27 cellular contexts compared by ENCODE assay signal in the genomic region with DNA sequence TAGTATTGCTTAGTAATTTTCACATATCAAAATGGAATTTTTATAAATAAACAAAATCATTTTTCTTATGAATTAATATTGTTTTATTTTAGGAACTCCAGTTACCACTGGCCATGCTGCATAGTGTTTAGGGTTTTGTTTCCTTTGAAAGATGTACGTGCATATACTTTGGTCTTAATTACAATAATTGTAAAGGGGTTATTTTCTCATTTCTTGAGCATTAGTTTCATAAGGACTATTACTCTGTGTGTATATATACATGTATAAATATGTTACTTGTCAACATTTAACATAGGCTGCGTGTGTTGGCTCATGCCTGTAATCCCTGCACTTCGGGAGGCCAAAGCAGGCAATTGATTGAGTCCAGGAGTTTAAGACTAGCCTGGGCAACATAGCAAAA.
"Had no signal": no experiment of that assay in that cellular context is flagged by ENCODE, and none has a peak within 500 bp of the region (broad histone marks: within the 10 kb centered on the region; RNA-seq: fewer than 3 reads in every experiment).

No MANE protein-coding gene starts in this region.

- H3K27ac ChIP-seq: suprapubic skin, testis, thoracic aorta, thyroid gland, tibial artery, tibial nerve, upper lobe of left lung, upper lobe of right lung, uterus, vagina had no signal

- H3K27me3 ChIP-seq: stomach, suprapubic skin, testis, thyroid gland, tibial artery, tibial nerve, transverse colon, upper lobe of left lung, upper lobe of right lung, uterus, vagina had no signal

- H3K4me3 ChIP-seq: stomach, suprapubic skin, testis, thoracic aorta, thyroid gland, tibial artery, tibial nerve, upper lobe of left lung, upper lobe of right lung, uterus, vagina had no signal

- H3K4me1 ChIP-seq: suprapubic skin, transverse colon, upper lobe of right lung, uterus, vagina had no signal

- H3K36me3 ChIP-seq: uterus had no signal

- FAIRE-seq: urothelium cell line had no signal

- ATAC-seq: stimulated activated effector memory CD8-positive, alpha-beta T cell treated with anti-CD3 and anti-CD28 coated beads, Interleukin-12 subunit alpha, Interleukin-12 subunit beta, amount 100 ng/mL, for 72 hours; stimulated activated memory B cell treated with anti-CD40 and anti-IgM and Interleukin-4, amounts not matched to agents 10 μg/mL and 1 μg/mL and 100 μg/mL, for 72 hours; stimulated activated naive B cell treated with anti-CD40 and anti-IgM and Interleukin-4, amounts not matched to agents 10 μg/mL and 1 μg/mL and 100 μg/mL, for 72 hours; stimulated activated naive CD8-positive, alpha-beta T cell treated with anti-CD3 and anti-CD28 coated beads, Interleukin-15, amount 100 ng/mL, for 72 hours; stimulated activated naive CD8-positive, alpha-beta T cell treated with anti-CD3 and anti-CD28 coated beads, Interleukin-15, Interleukin-2, amounts not matched to agents 100 U/mL and 50 U/mL, for 24 hours; upper lobe of right lung had no signal

- H3K9me3 ChIP-seq: stomach, suprapubic skin, testis, thoracic aorta, thyroid gland, transverse colon, upper lobe of left lung, upper lobe of right lung, uterus, vagina had no signal

- DNase-seq: stimulated activated CD4-positive, alpha-beta T cell treated with anti-CD3 and anti-CD28 coated beads, Interleukin-2, amount 100 ng/mL, for 48 hours; stimulated activated CD4-positive, alpha-beta T cell treated with anti-CD3 and anti-CD28 coated beads, Interleukin-4, amount 100 ng/mL, for 1 hour; stimulated activated CD4-positive, alpha-beta T cell treated with anti-CD3 and anti-CD28 coated beads, Interleukin-4, amount 100 ng/mL, for 24 hours; stimulated activated CD4-positive, alpha-beta T cell treated with anti-CD3 and anti-CD28 coated beads, Interleukin-4, amount 100 ng/mL, for 4 hours; stimulated activated CD8-positive, alpha-beta memory T cell treated with anti-CD3 and anti-CD28 coated beads, Interleukin-4, amount 100 ng/mL, for 48 hours; stimulated activated naive B cell treated with anti-CD40 and anti-IgM and Interleukin-4, amounts not matched to agents 10 μg/mL and 1 μg/mL and 100 μg/mL, for 72 hours; stimulated activated naive CD4-positive, alpha-beta T cell; stimulated activated naive CD4-positive, alpha-beta T cell treated with Interleukin-2 at 50 U/mL for 16 hours; stimulated activated naive CD8-positive, alpha-beta T cell treated with anti-CD3 and anti-CD28 coated beads, Interleukin-15, amount 100 ng/mL, for 72 hours; stimulated activated naive CD8-positive, alpha-beta T cell treated with anti-CD3 and anti-CD28 coated beads, Interleukin-15, Interleukin-2, amounts not matched to agents 100 U/mL and 50 U/mL, for 24 hours; stomach; substantia nigra; testis; thyroid gland; tibial artery; transverse colon; trophoblast cell; upper lobe of left lung; upper lobe of right lung; uterus had no signal
